Comparison of ENCODE assay signal across 16 cellular contexts in the genomic region with DNA sequence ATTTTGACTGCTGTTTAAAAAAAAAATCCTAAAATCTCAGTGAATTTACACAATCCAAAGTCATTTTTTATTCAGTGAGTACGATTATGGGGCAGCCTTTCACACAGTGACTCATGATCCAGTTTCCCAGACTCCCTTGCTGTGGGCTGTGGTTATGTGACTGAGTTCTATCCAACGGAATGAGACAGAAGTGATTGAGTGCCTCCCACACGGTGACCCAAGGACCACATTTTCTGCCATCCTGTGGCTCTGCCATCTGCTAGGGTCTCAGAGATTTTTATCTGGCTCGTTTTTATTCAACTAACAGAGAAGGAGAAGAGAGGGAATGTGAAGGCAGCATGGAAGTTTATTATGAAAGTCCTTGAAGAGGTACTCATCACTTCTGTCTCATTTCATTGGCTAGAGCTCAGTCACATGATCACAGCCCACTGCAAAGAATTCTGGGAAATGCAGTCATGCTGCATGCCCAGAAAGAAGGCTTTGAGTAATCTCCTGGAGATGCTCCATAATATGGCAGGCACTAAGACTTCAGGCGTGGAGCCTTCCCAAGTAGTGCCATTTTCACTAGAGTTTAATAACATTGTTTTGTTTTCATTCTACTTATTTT.
DNase-seq lines count a peak whose midpoint lies in the region; ATAC-seq and TF ChIP-seq lines count a peak whose summit lies in the region.
"Had no signal": no experiment of that assay in that cellular context is flagged by ENCODE, and none has a peak within 500 bp of the region (broad histone marks: within the 10 kb centered on the region; RNA-seq: fewer than 3 reads in every experiment).

No MANE protein-coding gene starts in this region.

- peak; percentile 14 for DNase-seq in activated CD4-positive, alpha-beta T cell treated with anti-CD3 and anti-CD28 coated beads for 48 hours
- DNase-seq in activated CD4-positive, alpha-beta T cell treated with anti-CD3 and anti-CD28 coated beads for 4 hours: no peak
- DNase-seq in NCI-H82 treated with DMSO at 0.1 percent for 48 hours (lab: John Stamatoyannopoulos, UW; ENCODE audit: unreplicated experiment) (peak; percentile 3), fibroblast of the aortic adventitia (ENCODE audit: low read depth) (peak; percentile 2), activated gamma-delta T cell (lab: John Stamatoyannopoulos, UW) (no peak), T1000 (lab: John Stamatoyannopoulos, UW) (no peak), GM19240 (ENCODE audit: insufficient read length, low spot score) (no peak)
- DNase-seq: activated CD4-positive, alpha-beta T cell treated with anti-CD3 and anti-CD28 coated beads, Interleukin-2, amount 50 U/mL, for 1 hour; Calu3; dermis blood vessel endothelial cell; midbrain; NCI-H345; pancreas had no signal

- H3K4me3 ChIP-seq in fibroblast of the aortic adventitia (ENCODE audit: low read depth, low read length): no peak overlapping the region
- H3K4me3 ChIP-seq: ascending aorta, pancreas had no signal

- TF ChIP-seq CTCF in fibroblast of the aortic adventitia (IDR thresholded peaks at IDR 0.05; ENCODE audit: insufficient read depth, low read length): no peak

- ATAC-seq in HG02678 (IDR thresholded peaks at IDR 0.05; ENCODE audit: unreplicated experiment): no peak
- ATAC-seq: HCT116, pancreas had no signal

Comparison
In these comparisons a context has a peak if more than half of its experiments do, and no peak if none do; other contexts are left out.
1. DNase-seq: peak in activated CD4-positive, alpha-beta T cell treated with anti-CD3 and anti-CD28 coated beads for 48 hours (single experiment), NCI-H82 treated with DMSO at 0.1 percent for 48 hours (single experiment) and fibroblast of the aortic adventitia (single experiment); none in activated CD4-positive, alpha-beta T cell treated with anti-CD3 and anti-CD28 coated beads for 4 hours (0 of 2), activated gamma-delta T cell (single experiment), T1000 (single experiment) and GM19240 (single experiment).